In genomic region chr12:63855299-63855698, GRCh38 we compare ENCODE assay signal across 1 cellular context.
TF ChIP-seq lines count a peak whose summit lies in the region.

No MANE protein-coding gene starts in this region.

TF ChIP-seq in HEK293T, 16 proteins besides CTCF, POLR2A, EP300 and RAD21 (continued from another document):
- TF ChIP-seq NFRKB (IDR thresholded peaks at IDR 0.05), result no peak
